In the genomic region with DNA sequence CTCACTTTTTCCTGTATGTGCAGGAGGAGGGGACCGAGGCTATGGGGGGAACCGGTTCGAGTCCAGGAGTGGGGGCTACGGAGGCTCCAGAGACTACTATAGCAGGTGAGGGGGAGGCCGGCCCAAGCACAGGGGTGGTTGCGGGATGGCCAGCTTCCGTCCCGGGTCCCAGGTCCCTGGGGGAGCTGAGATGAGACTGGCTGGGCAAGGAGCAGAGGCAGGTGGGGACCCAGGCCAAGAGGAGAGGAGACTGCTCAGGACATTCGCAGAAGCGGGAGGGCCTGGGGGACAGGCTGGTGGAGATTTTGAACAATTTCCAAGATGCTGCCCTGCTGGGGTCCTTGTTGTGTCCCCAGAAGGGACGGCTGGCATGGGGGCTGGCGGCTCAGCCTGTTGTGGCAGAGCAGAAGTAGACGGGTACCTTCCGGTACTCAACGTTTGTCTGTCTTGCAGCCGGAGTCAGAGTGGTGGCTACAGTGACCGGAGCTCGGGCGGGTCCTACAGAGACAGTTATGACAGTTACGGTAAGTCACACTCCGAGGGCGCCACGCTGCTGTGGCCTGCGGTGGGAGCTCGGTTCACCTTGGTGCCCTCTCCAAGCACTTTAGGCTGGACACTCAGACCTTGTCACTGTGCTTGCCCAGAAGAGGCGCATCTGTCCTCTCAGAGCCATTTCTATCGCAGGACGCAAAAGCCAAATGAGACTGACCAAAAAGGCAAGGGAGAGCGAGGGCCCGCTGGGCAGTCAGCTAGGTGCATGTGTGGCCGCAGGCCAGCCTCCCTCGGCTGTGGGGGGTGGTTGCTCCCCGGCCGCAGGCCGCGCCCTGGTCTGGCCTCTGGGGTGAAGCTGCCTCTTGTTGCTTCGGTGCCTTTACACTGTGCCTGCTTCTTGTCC, we compare ENCODE assay signal across 9 cellular contexts. TPM values are rescaled to one million over a fixed set of nuclear protein-coding genes. Genes with fewer than 3 reads are reported as not detected.
DNase-seq lines count a peak whose midpoint lies in the region; ATAC-seq and TF ChIP-seq lines count a peak whose summit lies in the region.
"Had no signal": no experiment of that assay in that cellular context is flagged by ENCODE, and none has a peak within 500 bp of the region (broad histone marks: within the 10 kb centered on the region; RNA-seq: fewer than 3 reads in every experiment).

No MANE protein-coding gene starts in this region.

- H3K9me3 ChIP-seq in HCT116 (ENCODE audit: control insufficient read depth in 1 of 2, insufficient read depth in 1 of 2, low read depth in 1 of 2, low read length in 2 of 2), result no peaks in the 10 kb centered on the region
- H3K9me3 ChIP-seq in WERI-Rb-1 (ENCODE audit: severe bottlenecking), result no peaks in the 10 kb centered on the region
- H3K9me3 ChIP-seq in heart right ventricle, result no peaks in the 10 kb centered on the region

- H3K36me3 Mint-ChIP-seq in stimulated activated effector memory CD8-positive, alpha-beta T cell treated with anti-CD3 and anti-CD28 coated beads, Interleukin-12 subunit alpha, Interleukin-12 subunit beta, amount 100 ng/mL, for 72 hours, result peaks cover 91% of the 10 kb centered on the region

- CTCF ChIA-PET in HCT116 (lab: Charles Lee), result interaction anchor here (2.7 kb wide), 1 partner anchor 28 kb away, joined by 31 read pairs; no protein-coding TSS in a partner anchor

- no peaks in the 10 kb centered on the region for H3K9me3 Mint-ChIP-seq in stimulated activated effector memory CD8-positive, alpha-beta T cell treated with anti-CD3 and anti-CD28 coated beads, Interleukin-12 subunit alpha, Interleukin-12 subunit beta, amount 100 ng/mL, for 72 hours

- H3K4me1 ChIP-seq in HCT116 (ENCODE audit: control insufficient read depth in 1 of 2, insufficient read depth in 2 of 2, low read length in 2 of 2), result peaks cover 38 to 75% of the 10 kb centered on the region in 2 experiments
- H3K4me1 ChIP-seq in heart right ventricle, result peaks cover 61 to 86% (median 83%) of the 10 kb centered on the region in 9 donors

- TF ChIP-seq POLR2A in HCT116 (IDR thresholded peaks at IDR 0.05; ENCODE audit: borderline replicate concordance, extremely low read depth, insufficient read depth, insufficient read length), result no peak

- H2AFZ ChIP-seq in HCT116 (ENCODE audit: low read depth, low read length, poor library complexity, severe bottlenecking), result no peak overlapping the region

- H3K4me3 ChIP-seq in HCT116 (replicated peaks in 1 of 2; ENCODE audit: low read depth in 1 of 2, low read length in 2 of 2) (no peak overlapping the region), WERI-Rb-1 (ENCODE audit: low read depth, low read length) (no peak overlapping the region), heart right ventricle (peak overlapping the region in 9 of 10 donors; percentile 58 to 98 (median 71))

- WGBS in heart right ventricle, 2 donors, result 59% methylated on average over 37 of the region's 37 CpGs

- peak overlapping the region; percentile 96 for H3K27ac Mint-ChIP-seq in stimulated activated effector memory CD8-positive, alpha-beta T cell treated with anti-CD3 and anti-CD28 coated beads, Interleukin-12 subunit alpha, Interleukin-12 subunit beta, amount 100 ng/mL, for 72 hours

- H3K9me2 ChIP-seq in HCT116 (ENCODE audit: insufficient read depth), result no peaks in the 10 kb centered on the region

- H3K4me2 ChIP-seq in HCT116 (ENCODE audit: low read length), result peak overlapping the region; percentile 100; the same call in 1 of the 2 replicates

- no TSS peak for BruUV-seq in HCT116 (replicated peaks; lab: Mats Ljungman, UMichigan)

- H3K27ac ChIP-seq in HCT116 (ENCODE audit: low read depth, low read length) (peak overlapping the region; percentile 100), WERI-Rb-1 (peak overlapping the region; percentile 1; the same call in 1 of the 2 replicates), heart right ventricle (peak overlapping the region in 8 of 10 donors; percentile 11 to 100 (median 98))

- H4K20me1 ChIP-seq in HCT116 (ENCODE audit: insufficient read depth), result no peaks in the 10 kb centered on the region

- ATAC-seq in HCT116 (no peak), heart right ventricle (no peak), HG02852 (IDR thresholded peaks at IDR 0.05; ENCODE audit: unreplicated experiment) (no peak), HG03432 (IDR thresholded peaks at IDR 0.05; ENCODE audit: unreplicated experiment) (no peak)
- no peak for ATAC-seq in stimulated activated effector memory CD8-positive, alpha-beta T cell treated with anti-CD3 and anti-CD28 coated beads, Interleukin-12 subunit alpha, Interleukin-12 subunit beta, amount 100 ng/mL, for 72 hours

- H3K36me3 ChIP-seq in HCT116 (ENCODE audit: control insufficient read depth in 1 of 2, insufficient read depth in 2 of 2, low read length in 2 of 2) (peaks cover 27 to 33% of the 10 kb centered on the region in 2 experiments; a peak in 3 of 4 replicates), WERI-Rb-1 (peaks cover 59% of the 10 kb centered on the region), heart right ventricle (peaks cover 0 to 50% (median 45%) of the 10 kb centered on the region in 9 donors)

- peaks cover 70% of the 10 kb centered on the region for H3K4me1 Mint-ChIP-seq in stimulated activated effector memory CD8-positive, alpha-beta T cell treated with anti-CD3 and anti-CD28 coated beads, Interleukin-12 subunit alpha, Interleukin-12 subunit beta, amount 100 ng/mL, for 72 hours

- H3K27me3 ChIP-seq in HCT116 (ENCODE audit: insufficient read depth, low read length), result no peaks in the 10 kb centered on the region
- H3K27me3 ChIP-seq in WERI-Rb-1 (ENCODE audit: insufficient read depth, low read depth, severe bottlenecking), result no peaks in the 10 kb centered on the region
- no peaks in the 10 kb centered on the region for H3K27me3 ChIP-seq in heart right ventricle

- POLR2A ChIA-PET in HCT116 (lab: Charles Lee), result interaction anchor here (1.6 kb wide), 1 partner anchor 27 kb away, joined by 4 read pairs; no protein-coding TSS in a partner anchor

- peaks cover 65% of the 10 kb centered on the region for H3K79me2 ChIP-seq in HCT116 (ENCODE audit: insufficient read depth, low read length)

- no peak for TF ChIP-seq RAD21 in HCT116 (IDR thresholded peaks at IDR 0.05; ENCODE audit: low read depth)

- DNase-seq in HCT116 (ENCODE audit: low read depth, low spot score), result no peak
- DNase-seq in WERI-Rb-1, result no peak
- peak in 1 of 2 donors; percentile 42 for DNase-seq in heart right ventricle
- no peak for DNase-seq in stimulated activated effector memory CD8-positive, alpha-beta T cell treated with anti-CD3 and anti-CD28 coated beads, Interleukin-12 subunit alpha, Interleukin-12 subunit beta, amount 100 ng/mL, for 72 hours (ENCODE audit: low spot score in 2 of 2)
- no peak for DNase-seq in GM20000 (ENCODE audit: low spot score)
- no peak for DNase-seq in SW480 (ENCODE audit: low spot score)
- DNase-seq: NCI-H69 had no signal

- intact Hi-C loops in HCT116 (cut with micrococcal nuclease), result loop anchor here (10.0 kb wide), 1 partner anchor 133 kb away; a partner anchor contains a TSS
- intact Hi-C loops in heart right ventricle (cut with DNase I), result loop anchor here in 4 of 10 donors (10.0 kb wide), 3 partner anchors 133 to 233 kb away; a partner anchor contains a TSS

- RAD21 ChIA-PET in HCT116 (lab: Charles Lee; ENCODE audit: low non-redundant PET in 1 of 2, low total read pairs in 2 of 2, uncharacterized antibody in 2 of 2, unreplicated experiment in 2 of 2), result no interaction called here

- no peak for TF ChIP-seq CTCF in HCT116 (IDR thresholded peaks at IDR 0.05 in 2 of 3, conservative IDR thresholded peaks at IDR 0.05 in 1 of 3; ENCODE audit: borderline replicate concordance in 1 of 3, insufficient read depth in 1 of 3, low read depth in 2 of 3, low read length in 2 of 3)
- no peak for TF ChIP-seq CTCF in WERI-Rb-1 (IDR thresholded peaks at IDR 0.05; ENCODE audit: low read depth, low read length)
- TF ChIP-seq CTCF in heart right ventricle (IDR thresholded peaks at IDR 0.05), result no peak
- no peak for TF ChIP-seq CTCF in GM20000 (IDR thresholded peaks at IDR 0.05; ENCODE audit: extremely low read depth, missing control alignments)

- peak overlapping the region; percentile 98; the same call in 1 of the 2 replicates for H3K9ac ChIP-seq in HCT116 (ENCODE audit: low read length)

- peak overlapping the region; percentile 89 for H3K4me3 Mint-ChIP-seq in stimulated activated effector memory CD8-positive, alpha-beta T cell treated with anti-CD3 and anti-CD28 coated beads, Interleukin-12 subunit alpha, Interleukin-12 subunit beta, amount 100 ng/mL, for 72 hours

TF ChIP-seq in HCT116, 20 proteins besides CTCF, POLR2A, EP300 and RAD21 (continues in another document):
- TF ChIP-seq EGR1 (IDR thresholded peaks at IDR 0.05; ENCODE audit: low read depth), result no peak
- no peak for TF ChIP-seq YY1 (IDR thresholded peaks at IDR 0.05; ENCODE audit: extremely low read depth, insufficient replicate concordance, low read depth, low read length)
- no peak for TF ChIP-seq TCF7L2 (IDR thresholded peaks at IDR 0.05; ENCODE audit: borderline replicate concordance, extremely low read depth, insufficient read depth, insufficient read length)
- no peak for TF ChIP-seq FOSL1 (IDR thresholded peaks at IDR 0.05; ENCODE audit: low read depth)
- no peak for TF ChIP-seq SRF (IDR thresholded peaks at IDR 0.05; ENCODE audit: low read depth)
- no peak for TF ChIP-seq ZNF274 (IDR thresholded peaks at IDR 0.05; ENCODE audit: low read depth, low read length)
- TF ChIP-seq SP1 (IDR thresholded peaks at IDR 0.05; ENCODE audit: low read depth), result no peak
- TF ChIP-seq, protein P1, sequence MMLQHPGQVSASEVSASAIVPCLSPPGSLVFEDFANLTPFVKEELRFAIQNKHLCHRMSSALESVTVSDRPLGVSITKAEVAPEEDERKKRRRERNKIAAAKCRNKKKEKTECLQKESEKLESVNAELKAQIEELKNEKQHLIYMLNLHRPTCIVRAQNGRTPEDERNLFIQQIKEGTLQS (IDR thresholded peaks at IDR 0.05), result no peak

RNA-seq across cellular contexts. Expression of a gene that starts 2.6 kb away (rescaled TPM):
- total RNA-seq in HCT116 (2021; ENCODE audit: unreplicated experiment) (276 TPM), heart right ventricle (100 to 1,000 TPM; 227 to 356 (median 280) TPM)
- 398 and 405 TPM in 2 replicates for polyA plus RNA-seq in HCT116 (2012)
- 100 to 1,000 TPM; 180 to 344 TPM for polyA plus RNA-seq in heart right ventricle

RNA-seq across cellular contexts. Expression of a gene that starts 3.6 kb away (rescaled TPM):
- total RNA-seq in HCT116 (2021; ENCODE audit: unreplicated experiment) (77.1 TPM), heart right ventricle (10 to 100 TPM in 7 of 10 donors, 1 to 10 TPM in 3; 8.2 to 19.0 (median 12.7) TPM)
- polyA plus RNA-seq in HCT116 (2012), result 87.0 and 88.0 TPM in 2 replicates
- 10 to 100 TPM; 40.2 to 70.2 TPM for polyA plus RNA-seq in heart right ventricle

RNA-seq across cellular contexts. Expression of a gene that starts 13.9 kb away (rescaled TPM):
- total RNA-seq in HCT116 (2021; ENCODE audit: unreplicated experiment) (12.2 TPM), heart right ventricle (under 1 TPM in 1 of 10 donors, not detected in 9; 0.45 TPM)
- 7.9 and 9.0 TPM in 2 replicates for polyA plus RNA-seq in HCT116 (2012)
- under 1 TPM in 1 of 2 donors, not detected in 1; 0.04 TPM for polyA plus RNA-seq in heart right ventricle

RNA-seq across cellular contexts. Expression of a gene that starts 23.4 kb away (rescaled TPM):
- 146 TPM for total RNA-seq in HCT116 (2021; ENCODE audit: unreplicated experiment)
- 63.2 and 79.4 TPM in 2 replicates for polyA plus RNA-seq in HCT116 (2012)
- total RNA-seq in heart right ventricle, result 100 to 1,000 TPM in 2 of 10 donors, 10 to 100 TPM in 8; 45.9 to 236 (median 68.5) TPM
- 10 to 100 TPM; 22.7 to 48.6 TPM for polyA plus RNA-seq in heart right ventricle

RNA-seq across cellular contexts. Expression of a gene that starts 30.2 kb away (rescaled TPM):
- total RNA-seq in HCT116 (2021; ENCODE audit: unreplicated experiment) (428 TPM), heart right ventricle (100 to 1,000 TPM; 491 to 770 (median 553) TPM)
- polyA plus RNA-seq in HCT116 (2012), result 468 and 508 TPM in 2 replicates
- 1,000 to 10,000 TPM in 1 of 2 donors, 100 to 1,000 TPM in 1; 821 to 2,879 TPM for polyA plus RNA-seq in heart right ventricle

Comparison
In these comparisons a context has a peak if more than half of its experiments do, and no peak if none do; other contexts are left out.
1. H3K27ac ChIP-seq: peak in every context shown above with its lines; median percentile 100 in HCT116; 98 in heart right ventricle; 1 in WERI-Rb-1.
2. H3K4me3 ChIP-seq: peak in heart right ventricle (9 of 10); none in HCT116 (0 of 2) and WERI-Rb-1 (single experiment).